Comparison of ENCODE assay signal across 1 cellular context in the genomic region with DNA sequence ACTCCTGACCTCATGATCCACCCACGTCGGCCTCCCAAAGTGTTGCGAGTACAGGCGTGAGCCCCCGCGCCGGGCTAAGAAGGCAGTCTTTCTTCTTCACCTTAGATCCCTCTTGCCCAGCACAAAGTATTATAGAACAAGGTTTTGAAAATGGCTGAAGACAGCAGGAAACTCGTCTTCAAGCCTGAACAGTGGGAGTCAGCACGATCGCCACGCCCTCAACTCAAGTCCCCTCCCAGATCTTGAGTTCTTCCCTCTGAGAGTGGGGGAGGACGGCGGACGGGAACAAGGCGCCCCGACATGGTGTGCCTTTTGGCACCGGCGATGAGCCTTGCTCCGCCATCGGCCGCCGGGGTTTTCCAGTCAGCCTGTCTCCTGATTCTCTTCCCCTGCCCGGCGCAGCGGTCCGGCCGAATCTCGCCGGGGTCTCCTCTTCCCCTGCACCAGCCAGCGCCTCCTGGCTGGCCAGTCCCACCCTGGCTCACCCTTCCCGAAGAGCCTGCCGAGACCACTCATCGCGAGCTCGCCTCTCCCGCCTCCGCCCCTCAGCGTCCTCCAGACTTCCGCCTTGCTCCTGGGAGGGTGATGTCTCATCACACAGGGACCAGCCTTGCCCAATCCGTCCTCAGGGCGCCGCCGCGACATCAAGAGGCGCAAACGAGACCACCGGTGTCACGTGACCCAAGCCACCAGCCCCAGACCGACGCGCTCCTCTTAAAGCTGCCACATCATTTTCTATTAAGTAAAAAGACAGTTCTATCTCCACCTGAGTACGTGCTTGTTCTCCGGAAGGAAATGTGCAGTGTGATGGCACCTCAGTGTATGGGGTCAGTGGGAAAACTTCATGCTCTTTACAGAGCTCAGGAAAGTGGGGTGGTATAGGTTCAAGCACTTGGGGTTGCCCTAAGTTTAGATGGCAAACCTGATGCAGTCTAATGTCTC.
TF ChIP-seq lines count a peak whose summit lies in the region.

A gene with protein sequence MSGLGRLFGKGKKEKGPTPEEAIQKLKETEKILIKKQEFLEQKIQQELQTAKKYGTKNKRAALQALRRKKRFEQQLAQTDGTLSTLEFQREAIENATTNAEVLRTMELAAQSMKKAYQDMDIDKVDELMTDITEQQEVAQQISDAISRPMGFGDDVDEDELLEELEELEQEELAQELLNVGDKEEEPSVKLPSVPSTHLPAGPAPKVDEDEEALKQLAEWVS (minus strand): TSS at position 565 of the 942 bp plus-strand sequence. CDS start 49 bp downstream, at position 516.

TF ChIP-seq in HepG2, 621 proteins besides CTCF, POLR2A, EP300 and RAD21 (continued from another document and continues in another):
- TF ChIP-seq, protein P1, sequence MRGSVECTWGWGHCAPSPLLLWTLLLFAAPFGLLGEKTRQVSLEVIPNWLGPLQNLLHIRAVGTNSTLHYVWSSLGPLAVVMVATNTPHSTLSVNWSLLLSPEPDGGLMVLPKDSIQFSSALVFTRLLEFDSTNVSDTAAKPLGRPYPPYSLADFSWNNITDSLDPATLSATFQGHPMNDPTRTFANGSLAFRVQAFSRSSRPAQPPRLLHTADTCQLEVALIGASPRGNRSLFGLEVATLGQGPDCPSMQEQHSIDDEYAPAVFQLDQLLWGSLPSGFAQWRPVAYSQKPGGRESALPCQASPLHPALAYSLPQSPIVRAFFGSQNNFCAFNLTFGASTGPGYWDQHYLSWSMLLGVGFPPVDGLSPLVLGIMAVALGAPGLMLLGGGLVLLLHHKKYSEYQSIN (CRISPR knock-in tag; IDR thresholded peaks at IDR 0.05; ENCODE audit: borderline replicate concordance): no peak
- TF ChIP-seq ELF4 (CRISPR knock-in tag; IDR thresholded peaks at IDR 0.05; ENCODE audit: borderline replicate concordance): peak; percentile 97; the same call in 1 of the 2 replicates
- TF ChIP-seq KAT7 (CRISPR knock-in tag; IDR thresholded peaks at IDR 0.05; ENCODE audit: borderline replicate concordance): peak; percentile 92; the same call in 1 of the 2 replicates
- TF ChIP-seq, protein P2, sequence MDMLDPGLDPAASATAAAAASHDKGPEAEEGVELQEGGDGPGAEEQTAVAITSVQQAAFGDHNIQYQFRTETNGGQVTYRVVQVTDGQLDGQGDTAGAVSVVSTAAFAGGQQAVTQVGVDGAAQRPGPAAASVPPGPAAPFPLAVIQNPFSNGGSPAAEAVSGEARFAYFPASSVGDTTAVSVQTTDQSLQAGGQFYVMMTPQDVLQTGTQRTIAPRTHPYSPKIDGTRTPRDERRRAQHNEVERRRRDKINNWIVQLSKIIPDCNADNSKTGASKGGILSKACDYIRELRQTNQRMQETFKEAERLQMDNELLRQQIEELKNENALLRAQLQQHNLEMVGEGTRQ (IDR thresholded peaks at IDR 0.05; ENCODE audit: low read depth, low read length): peak; percentile 99
- TF ChIP-seq, protein P2 (CRISPR knock-in tag; IDR thresholded peaks at IDR 0.05; ENCODE audit: borderline replicate concordance): peak; percentile 100
- no peak for TF ChIP-seq NR2F2 (IDR thresholded peaks at IDR 0.05; ENCODE audit: borderline replicate concordance, low read depth)
- peak; percentile 78; the same call in 1 of the 2 replicates for TF ChIP-seq TOE1 (CRISPR knock-in tag; IDR thresholded peaks at IDR 0.05)
- peak; percentile 85 for TF ChIP-seq ZNF619 (CRISPR knock-in tag; IDR thresholded peaks at IDR 0.05)
- no peak for TF ChIP-seq HOXA7 (CRISPR knock-in tag; IDR thresholded peaks at IDR 0.05)
- TF ChIP-seq FOXM1 (CRISPR knock-in tag; IDR thresholded peaks at IDR 0.05): peak; percentile 85; the same call in 1 of the 2 replicates
- peak; percentile 94 for TF ChIP-seq ETV5 (CRISPR knock-in tag; IDR thresholded peaks at IDR 0.05; ENCODE audit: borderline replicate concordance)
- no peak for TF ChIP-seq ZNF354B (CRISPR knock-in tag; IDR thresholded peaks at IDR 0.05)
- TF ChIP-seq, protein P3, sequence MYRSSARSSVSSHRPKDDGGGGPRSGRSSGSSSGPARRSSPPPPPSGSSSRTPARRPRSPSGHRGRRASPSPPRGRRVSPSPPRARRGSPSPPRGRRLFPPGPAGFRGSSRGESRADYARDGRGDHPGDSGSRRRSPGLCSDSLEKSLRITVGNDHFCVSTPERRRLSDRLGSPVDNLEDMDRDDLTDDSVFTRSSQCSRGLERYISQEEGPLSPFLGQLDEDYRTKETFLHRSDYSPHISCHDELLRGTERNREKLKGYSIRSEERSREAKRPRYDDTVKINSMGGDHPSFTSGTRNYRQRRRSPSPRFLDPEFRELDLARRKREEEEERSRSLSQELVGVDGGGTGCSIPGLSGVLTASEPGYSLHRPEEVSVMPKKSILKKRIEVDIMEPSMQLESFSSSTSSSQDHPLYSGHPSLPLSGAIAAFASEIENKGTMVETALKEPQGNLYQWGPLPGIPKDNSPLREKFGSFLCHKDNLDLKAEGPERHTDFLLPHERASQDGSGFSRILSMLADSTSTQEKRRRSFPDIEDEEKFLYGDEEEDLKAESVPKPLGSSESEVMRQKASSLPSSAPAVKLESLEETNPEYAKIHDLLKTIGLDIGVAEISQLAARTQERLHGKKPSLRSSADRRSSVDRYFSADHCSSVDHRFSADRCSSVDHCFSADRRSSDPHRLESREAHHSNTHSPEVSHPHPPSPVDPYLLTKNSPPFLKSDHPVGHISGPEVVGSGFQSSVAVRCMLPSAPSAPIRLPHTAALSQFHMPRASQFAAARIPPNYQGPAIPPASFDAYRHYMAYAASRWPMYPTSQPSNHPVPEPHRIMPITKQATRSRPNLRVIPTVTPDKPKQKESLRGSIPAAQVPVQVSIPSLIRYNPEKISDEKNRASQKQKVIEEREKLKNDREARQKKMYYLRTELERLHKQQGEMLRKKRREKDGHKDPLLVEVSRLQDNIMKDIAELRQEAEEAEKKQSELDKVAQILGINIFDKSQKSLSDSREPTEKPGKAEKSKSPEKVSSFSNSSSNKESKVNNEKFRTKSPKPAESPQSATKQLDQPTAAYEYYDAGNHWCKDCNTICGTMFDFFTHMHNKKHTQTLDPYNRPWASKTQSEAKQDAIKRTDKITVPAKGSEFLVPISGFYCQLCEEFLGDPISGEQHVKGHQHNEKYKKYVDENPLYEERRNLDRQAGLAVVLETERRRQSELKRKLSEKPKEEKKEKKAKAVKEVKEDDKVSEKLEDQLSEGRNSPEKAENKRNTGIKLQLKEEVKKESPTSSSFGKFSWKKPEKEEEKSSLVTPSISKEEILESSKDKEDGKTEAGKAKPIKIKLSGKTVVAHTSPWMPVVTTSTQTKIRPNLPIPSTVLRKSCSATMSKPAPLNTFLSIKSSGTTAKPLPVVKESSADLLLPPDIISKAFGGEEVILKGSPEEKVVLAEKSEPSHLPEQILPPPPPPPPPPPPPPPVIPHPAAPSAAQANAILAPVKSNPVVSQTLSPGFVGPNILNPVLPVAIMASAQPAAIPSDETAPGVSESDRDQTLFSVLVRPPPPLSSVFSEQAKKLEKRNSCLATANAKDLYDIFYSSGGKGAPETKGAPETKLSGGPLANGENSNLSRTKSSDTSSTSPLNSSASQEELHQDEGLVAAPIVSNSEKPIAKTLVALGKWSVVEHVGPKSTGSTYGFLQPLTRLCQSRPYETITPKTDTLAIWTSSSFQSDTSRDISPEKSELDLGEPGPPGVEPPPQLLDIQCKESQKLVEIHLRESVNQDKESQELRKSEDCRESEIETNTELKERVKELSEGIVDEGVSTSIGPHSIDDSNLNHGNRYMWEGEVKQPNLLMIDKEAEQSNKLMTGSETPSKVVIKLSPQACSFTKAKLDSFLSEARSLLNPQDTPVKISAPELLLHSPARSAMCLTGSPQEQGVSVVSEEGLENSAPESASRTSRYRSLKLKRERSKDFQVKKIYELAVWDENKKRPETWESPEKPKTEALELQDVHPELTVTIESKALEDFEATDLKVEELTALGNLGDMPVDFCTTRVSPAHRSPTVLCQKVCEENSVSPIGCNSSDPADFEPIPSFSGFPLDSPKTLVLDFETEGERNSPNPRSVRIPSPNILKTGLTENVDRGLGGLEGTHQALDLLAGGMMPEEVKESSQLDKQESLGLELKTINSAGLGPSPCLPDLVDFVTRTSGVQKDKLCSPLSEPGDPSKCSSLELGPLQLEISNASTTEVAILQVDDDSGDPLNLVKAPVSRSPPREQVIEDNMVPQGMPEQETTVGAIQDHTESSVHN (CRISPR knock-in tag; IDR thresholded peaks at IDR 0.05): peak; percentile 97
- peak; percentile 89 for TF ChIP-seq EED (CRISPR knock-in tag; IDR thresholded peaks at IDR 0.05)
- peak; percentile 98 for TF ChIP-seq SAFB2 (CRISPR knock-in tag; IDR thresholded peaks at IDR 0.05; ENCODE audit: borderline replicate concordance, low read depth)
- TF ChIP-seq, protein P4, sequence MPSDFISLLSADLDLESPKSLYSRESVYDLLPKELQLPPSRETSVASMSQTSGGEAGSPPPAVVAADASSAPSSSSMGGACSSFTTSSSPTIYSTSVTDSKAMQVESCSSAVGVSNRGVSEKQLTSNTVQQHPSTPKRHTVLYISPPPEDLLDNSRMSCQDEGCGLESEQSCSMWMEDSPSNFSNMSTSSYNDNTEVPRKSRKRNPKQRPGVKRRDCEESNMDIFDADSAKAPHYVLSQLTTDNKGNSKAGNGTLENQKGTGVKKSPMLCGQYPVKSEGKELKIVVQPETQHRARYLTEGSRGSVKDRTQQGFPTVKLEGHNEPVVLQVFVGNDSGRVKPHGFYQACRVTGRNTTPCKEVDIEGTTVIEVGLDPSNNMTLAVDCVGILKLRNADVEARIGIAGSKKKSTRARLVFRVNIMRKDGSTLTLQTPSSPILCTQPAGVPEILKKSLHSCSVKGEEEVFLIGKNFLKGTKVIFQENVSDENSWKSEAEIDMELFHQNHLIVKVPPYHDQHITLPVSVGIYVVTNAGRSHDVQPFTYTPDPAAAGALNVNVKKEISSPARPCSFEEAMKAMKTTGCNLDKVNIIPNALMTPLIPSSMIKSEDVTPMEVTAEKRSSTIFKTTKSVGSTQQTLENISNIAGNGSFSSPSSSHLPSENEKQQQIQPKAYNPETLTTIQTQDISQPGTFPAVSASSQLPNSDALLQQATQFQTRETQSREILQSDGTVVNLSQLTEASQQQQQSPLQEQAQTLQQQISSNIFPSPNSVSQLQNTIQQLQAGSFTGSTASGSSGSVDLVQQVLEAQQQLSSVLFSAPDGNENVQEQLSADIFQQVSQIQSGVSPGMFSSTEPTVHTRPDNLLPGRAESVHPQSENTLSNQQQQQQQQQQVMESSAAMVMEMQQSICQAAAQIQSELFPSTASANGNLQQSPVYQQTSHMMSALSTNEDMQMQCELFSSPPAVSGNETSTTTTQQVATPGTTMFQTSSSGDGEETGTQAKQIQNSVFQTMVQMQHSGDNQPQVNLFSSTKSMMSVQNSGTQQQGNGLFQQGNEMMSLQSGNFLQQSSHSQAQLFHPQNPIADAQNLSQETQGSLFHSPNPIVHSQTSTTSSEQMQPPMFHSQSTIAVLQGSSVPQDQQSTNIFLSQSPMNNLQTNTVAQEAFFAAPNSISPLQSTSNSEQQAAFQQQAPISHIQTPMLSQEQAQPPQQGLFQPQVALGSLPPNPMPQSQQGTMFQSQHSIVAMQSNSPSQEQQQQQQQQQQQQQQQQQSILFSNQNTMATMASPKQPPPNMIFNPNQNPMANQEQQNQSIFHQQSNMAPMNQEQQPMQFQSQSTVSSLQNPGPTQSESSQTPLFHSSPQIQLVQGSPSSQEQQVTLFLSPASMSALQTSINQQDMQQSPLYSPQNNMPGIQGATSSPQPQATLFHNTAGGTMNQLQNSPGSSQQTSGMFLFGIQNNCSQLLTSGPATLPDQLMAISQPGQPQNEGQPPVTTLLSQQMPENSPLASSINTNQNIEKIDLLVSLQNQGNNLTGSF (CRISPR knock-in tag; IDR thresholded peaks at IDR 0.05): peak; percentile 95
- TF ChIP-seq RXRB (CRISPR knock-in tag; IDR thresholded peaks at IDR 0.05; ENCODE audit: borderline replicate concordance): peak; percentile 89
- TF ChIP-seq HDAC1 (CRISPR knock-in tag; IDR thresholded peaks at IDR 0.05): no peak
- no peak for TF ChIP-seq NFIB (CRISPR knock-in tag; IDR thresholded peaks at IDR 0.05; ENCODE audit: borderline replicate concordance)
- TF ChIP-seq, protein P5, sequence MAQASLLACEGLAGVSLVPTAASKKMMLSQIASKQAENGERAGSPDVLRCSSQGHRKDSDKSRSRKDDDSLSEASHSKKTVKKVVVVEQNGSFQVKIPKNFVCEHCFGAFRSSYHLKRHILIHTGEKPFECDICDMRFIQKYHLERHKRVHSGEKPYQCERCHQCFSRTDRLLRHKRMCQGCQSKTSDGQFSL (CRISPR knock-in tag; IDR thresholded peaks at IDR 0.05): peak; percentile 96
- TF ChIP-seq GABPB1 (CRISPR knock-in tag; IDR thresholded peaks at IDR 0.05): peak; percentile 97
- TF ChIP-seq, protein P6, sequence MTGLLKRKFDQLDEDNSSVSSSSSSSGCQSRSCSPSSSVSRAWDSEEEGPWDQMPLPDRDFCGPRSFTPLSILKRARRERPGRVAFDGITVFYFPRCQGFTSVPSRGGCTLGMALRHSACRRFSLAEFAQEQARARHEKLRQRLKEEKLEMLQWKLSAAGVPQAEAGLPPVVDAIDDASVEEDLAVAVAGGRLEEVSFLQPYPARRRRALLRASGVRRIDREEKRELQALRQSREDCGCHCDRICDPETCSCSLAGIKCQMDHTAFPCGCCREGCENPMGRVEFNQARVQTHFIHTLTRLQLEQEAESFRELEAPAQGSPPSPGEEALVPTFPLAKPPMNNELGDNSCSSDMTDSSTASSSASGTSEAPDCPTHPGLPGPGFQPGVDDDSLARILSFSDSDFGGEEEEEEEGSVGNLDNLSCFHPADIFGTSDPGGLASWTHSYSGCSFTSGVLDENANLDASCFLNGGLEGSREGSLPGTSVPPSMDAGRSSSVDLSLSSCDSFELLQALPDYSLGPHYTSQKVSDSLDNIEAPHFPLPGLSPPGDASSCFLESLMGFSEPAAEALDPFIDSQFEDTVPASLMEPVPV (CRISPR knock-in tag; IDR thresholded peaks at IDR 0.05): peak; percentile 96; the same call in 1 of the 2 replicates
- 0 out of 2 replicates have a peak, but pooled peaks have one; percentile 11 for TF ChIP-seq HDAC6 (IDR thresholded peaks at IDR 0.05; ENCODE audit: low read depth, low read length)
- TF ChIP-seq ZFYVE20 (CRISPR knock-in tag; IDR thresholded peaks at IDR 0.05; ENCODE audit: borderline replicate concordance, low read depth): peak; percentile 80; the same call in 1 of the 2 replicates
- TF ChIP-seq KAT8 (CRISPR knock-in tag; IDR thresholded peaks at IDR 0.05): peak; percentile 100
- TF ChIP-seq HMG20B (CRISPR knock-in tag; conservative IDR thresholded peaks at IDR 0.05): no peak; the same call in 1 of the 2 replicates
- peak; percentile 84; the same call in 1 of the 2 replicates for TF ChIP-seq TOPORS (CRISPR knock-in tag; IDR thresholded peaks at IDR 0.05)
- peak; percentile 29 for TF ChIP-seq ZNF30 (CRISPR knock-in tag; IDR thresholded peaks at IDR 0.05)
- TF ChIP-seq HNRNPH1 (optimal IDR thresholded peaks at IDR 0.05; ENCODE audit: low read depth, low read length): peak; percentile 95
- peak; percentile 52 for TF ChIP-seq ZNF629 (CRISPR knock-in tag; conservative IDR thresholded peaks at IDR 0.05)
